In genomic region chr4:167555338-167556022, GRCh38 we compare ENCODE assay signal across 16 cellular contexts.
DNase-seq lines count a peak whose midpoint lies in the region; ATAC-seq and TF ChIP-seq lines count a peak whose summit lies in the region.
"Had no signal": no experiment of that assay in that cellular context is flagged by ENCODE, and none has a peak within 500 bp of the region (broad histone marks: within the 10 kb centered on the region; RNA-seq: fewer than 3 reads in every experiment).

No MANE protein-coding gene starts in this region.

- no peaks in the 10 kb centered on the region for H4K20me1 ChIP-seq in OCI-LY3 (ENCODE audit: insufficient read depth, low read length)

- TF ChIP-seq POLR2A in GM18505 (IDR thresholded peaks at IDR 0.05; ENCODE audit: borderline replicate concordance, extremely low read depth, insufficient read depth, insufficient read length): no peak

- peak overlapping the region; percentile 89 for H3K27ac ChIP-seq in OCI-LY3 (ENCODE audit: low read length)
- H3K27ac ChIP-seq: cardiac muscle cell, HL-60, right atrium auricular region had no signal

- H3K9ac ChIP-seq in OCI-LY3 (ENCODE audit: low read length): peak overlapping the region; percentile 16; the same call in 1 of the 2 replicates

- H3K27me3 ChIP-seq in OCI-LY3 (ENCODE audit: low read depth, low read length): no peaks in the 10 kb centered on the region
- H3K27me3 ChIP-seq: cardiac muscle cell, right atrium auricular region had no signal

- H3K4me3 ChIP-seq in OCI-LY3 (ENCODE audit: low read length): peak overlapping the region; percentile 16
- H3K4me3 ChIP-seq: cardiac muscle cell, right atrium auricular region had no signal

- peaks cover 16% of the 10 kb centered on the region for H3K4me1 ChIP-seq in OCI-LY3 (ENCODE audit: low read length)
- H3K4me1 ChIP-seq: right atrium auricular region had no signal

- no peak overlapping the region for H3K27ac Mint-ChIP-seq in CD14-positive monocyte
- H3K27ac Mint-ChIP-seq: activated CD4-positive, alpha-beta memory T cell treated with anti-CD3 and anti-CD28 coated beads, Interleukin-2, amount 10 ng/mL, durations not matched to agents 7 days and 5 days; naive thymus-derived CD8-positive, alpha-beta T cell had no signal

- H3K4me2 ChIP-seq in OCI-LY3 (ENCODE audit: low read length): peak overlapping the region; percentile 39

- TF ChIP-seq CTCF in OCI-LY3 (IDR thresholded peaks at IDR 0.05; ENCODE audit: low read depth, low read length) (no peak), CD14-positive monocyte (IDR thresholded peaks at IDR 0.05) (no peak)

- H3K4me3 Mint-ChIP-seq in CD14-positive monocyte: no peak overlapping the region
- H3K4me3 Mint-ChIP-seq: activated CD4-positive, alpha-beta memory T cell treated with anti-CD3 and anti-CD28 coated beads, Interleukin-2, amount 10 ng/mL, durations not matched to agents 7 days and 5 days; naive thymus-derived CD8-positive, alpha-beta T cell had no signal

- no peak for DNase-seq in CD14-positive monocyte (ENCODE audit: low spot score)
- DNase-seq in iPS-NIHi11 (ENCODE audit: low spot score): no peak
- DNase-seq in NCI-H2029 (lab: John Stamatoyannopoulos, UW): no peak
- DNase-seq: activated CD4-positive, alpha-beta memory T cell treated with anti-CD3 and anti-CD28 coated beads, Interleukin-2, amount 10 ng/mL, durations not matched to agents 7 days and 5 days; left colon; naive thymus-derived CD8-positive, alpha-beta T cell; NCI-H2227 treated with DMSO at 0.1 percent for 48 hours; stimulated activated naive CD4-positive, alpha-beta T cell treated with Interleukin-2 at 50 U/mL for 16 hours had no signal

- intact Hi-C loops in CD14-positive monocyte (cut with micrococcal nuclease): no loop called here

- no peaks in the 10 kb centered on the region for H3K79me2 ChIP-seq in OCI-LY3 (ENCODE audit: low read length)

- H3K36me3 Mint-ChIP-seq in CD14-positive monocyte: no peaks in the 10 kb centered on the region

- ATAC-seq in GM18505 (IDR thresholded peaks at IDR 0.05; ENCODE audit: unreplicated experiment): peak; percentile 81
- ATAC-seq in GM21423 (IDR thresholded peaks at IDR 0.05; ENCODE audit: unreplicated experiment): peak; percentile 90
- peak; percentile 77 for ATAC-seq in HG03064 (IDR thresholded peaks at IDR 0.05; ENCODE audit: low read depth, unreplicated experiment)
- no peak for ATAC-seq in GM19351 (IDR thresholded peaks at IDR 0.05; ENCODE audit: unreplicated experiment)
- ATAC-seq: left colon; naive thymus-derived CD8-positive, alpha-beta T cell had no signal

- H2AFZ ChIP-seq in OCI-LY3 (ENCODE audit: low read depth, low read length): peak overlapping the region; percentile 95

- H3K9me3 Mint-ChIP-seq in CD14-positive monocyte: peaks cover 0 to 9% (median 4%) of the 10 kb centered on the region in 7 donors

- H3K4me1 Mint-ChIP-seq in CD14-positive monocyte: no peaks in the 10 kb centered on the region
- H3K4me1 Mint-ChIP-seq: activated CD4-positive, alpha-beta memory T cell treated with anti-CD3 and anti-CD28 coated beads, Interleukin-2, amount 10 ng/mL, durations not matched to agents 7 days and 5 days; naive thymus-derived CD8-positive, alpha-beta T cell had no signal

- peaks cover 3% of the 10 kb centered on the region for H3K36me3 ChIP-seq in OCI-LY3 (replicated peaks; ENCODE audit: low read depth, low read length)
- H3K36me3 ChIP-seq: cardiac muscle cell, right atrium auricular region had no signal

- no peaks in the 10 kb centered on the region for H3K27me3 Mint-ChIP-seq in CD14-positive monocyte (ENCODE audit: low read depth in 3 of 3)
- H3K27me3 Mint-ChIP-seq: activated CD4-positive, alpha-beta memory T cell treated with anti-CD3 and anti-CD28 coated beads, Interleukin-2, amount 10 ng/mL, durations not matched to agents 7 days and 5 days; naive thymus-derived CD8-positive, alpha-beta T cell had no signal

- H3K9me3 ChIP-seq in OCI-LY3 (ENCODE audit: insufficient read depth, low read length): no peaks in the 10 kb centered on the region
